Comparison of ENCODE assay signal across 1 cellular context in genomic region chrX:154015581-154016264, GRCh38.
TF ChIP-seq lines count a peak whose summit lies in the region.

No MANE protein-coding gene starts in this region.

TF ChIP-seq in HepG2, 621 proteins besides CTCF, POLR2A, EP300 and RAD21:
- TF ChIP-seq ZNF546 (CRISPR knock-in tag; conservative IDR thresholded peaks at IDR 0.05) (no peak), PCBP2 (optimal IDR thresholded peaks at IDR 0.05; ENCODE audit: low read depth, low read length, poor library complexity, severe bottlenecking) (no peak), RBFOX2 (IDR thresholded peaks at IDR 0.05; ENCODE audit: low read depth, low read length) (0 out of 2 replicates have a peak, but pooled peaks have one; percentile 12), ZNF160 (CRISPR knock-in tag; IDR thresholded peaks at IDR 0.05) (no peak), DBP (CRISPR knock-in tag; IDR thresholded peaks at IDR 0.05; ENCODE audit: not compliant biosample characterization) (no peak)
TF ChIP-seq in HepG2: peak in this region for 1.
